ENCODE assay signal across 9 cellular contexts in the genomic region with DNA sequence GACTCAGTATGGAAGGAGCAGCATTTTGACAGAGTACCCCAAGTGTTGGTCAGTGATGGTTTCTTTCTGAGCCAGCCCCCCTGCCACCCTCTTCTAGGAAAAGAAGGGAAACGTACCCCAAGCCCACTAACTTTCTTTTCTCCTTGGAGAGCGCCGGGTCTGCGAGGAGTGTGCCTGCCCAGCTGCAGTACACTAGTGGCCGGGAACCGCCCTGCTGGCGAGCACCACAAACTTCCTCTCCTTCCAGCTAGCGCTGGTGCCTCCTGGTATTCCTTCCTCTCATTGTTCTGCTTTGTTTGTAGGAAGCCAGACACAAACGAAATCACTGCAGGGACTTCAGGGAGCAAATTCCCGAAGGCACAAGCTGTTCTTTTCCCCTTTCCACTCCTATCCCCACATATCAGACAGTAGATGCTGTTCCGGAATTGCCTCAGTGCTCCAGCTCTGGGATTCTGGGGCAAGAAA. TPM values are rescaled to one million over a fixed set of nuclear protein-coding genes. Genes with fewer than 3 reads are reported as not detected.
DNase-seq lines count a peak whose midpoint lies in the region; ATAC-seq, FAIRE-seq and TF ChIP-seq lines count a peak whose summit lies in the region.
"Had no signal": no experiment of that assay in that cellular context is flagged by ENCODE, and none has a peak within 500 bp of the region (broad histone marks: within the 10 kb centered on the region; RNA-seq: fewer than 3 reads in every experiment).

No MANE protein-coding gene starts in this region.

- no peak overlapping the region for H3K27ac ChIP-seq in BLaER1 treated with 17β-estradiol and CSF1 and Interleukin-3, amounts not matched to agents 10 nM and 100 nM
- H3K27ac ChIP-seq in KMS-11 (no peak overlapping the region), right lobe of liver (no peak overlapping the region), tibial nerve (peak overlapping the region in 2 of 4 donors; percentile 16 to 39), small intestine (ENCODE audit: low read depth in 1 of 2, low read length in 1 of 2) (peak overlapping the region in 1 of 2 donors; percentile 1)
- H3K27ac ChIP-seq: epithelial cell of prostate had no signal

- peak overlapping the region; percentile 94 to 100 (median 99) for H3K4me2 ChIP-seq in BLaER1 treated with 17β-estradiol and CSF1 and Interleukin-3, amounts not matched to agents 10 nM and 100 nM
- H3K4me2 ChIP-seq in KMS-11: no peak overlapping the region

- H3K4me3 ChIP-seq in BLaER1 treated with 17β-estradiol and CSF1 and Interleukin-3, amounts not matched to agents 10 nM and 100 nM: peak overlapping the region; percentile 67 to 79 (median 74)
- H3K4me3 ChIP-seq in KMS-11 (IDR thresholded peaks at IDR 0.05; ENCODE audit: insufficient read depth, low read depth, low read length) (no peak overlapping the region), right lobe of liver (peak overlapping the region; percentile 50 to 62 (median 54)), tibial nerve (peak overlapping the region; percentile 38 to 62 (median 50)), small intestine (ENCODE audit: low read depth in 1 of 2, low read length in 2 of 2) (no peak overlapping the region)

- H4K20me1 ChIP-seq in BLaER1 treated with 17β-estradiol and CSF1 and Interleukin-3, amounts not matched to agents 10 nM and 100 nM: peaks cover 0 to 17% (median 0%) of the 10 kb centered on the region in 11 experiments; a peak in 5 of 22 replicates
- no peaks in the 10 kb centered on the region for H4K20me1 ChIP-seq in KMS-11 (ENCODE audit: insufficient read depth)

- ATAC-seq in right lobe of liver: peak; percentile 53 to 57 (median 56)

- H3K36me3 ChIP-seq in BLaER1 treated with 17β-estradiol and CSF1 and Interleukin-3, amounts not matched to agents 10 nM and 100 nM: no peaks in the 10 kb centered on the region
- no peaks in the 10 kb centered on the region for H3K36me3 ChIP-seq in KMS-11 (ENCODE audit: insufficient read depth)
- no peaks in the 10 kb centered on the region for H3K36me3 ChIP-seq in right lobe of liver
- H3K36me3 ChIP-seq in tibial nerve: no peaks in the 10 kb centered on the region
- no peaks in the 10 kb centered on the region for H3K36me3 ChIP-seq in small intestine (ENCODE audit: control insufficient read depth in 2 of 2, insufficient read depth in 2 of 2, low read length in 2 of 2)

- H3K27me3 ChIP-seq in BLaER1 treated with 17β-estradiol and CSF1 and Interleukin-3, amounts not matched to agents 10 nM and 100 nM: peaks cover 33 to 52% (median 44%) of the 10 kb centered on the region in 11 experiments
- no peaks in the 10 kb centered on the region for H3K27me3 ChIP-seq in KMS-11 (ENCODE audit: insufficient read depth, low read depth)
- no peaks in the 10 kb centered on the region for H3K27me3 ChIP-seq in right lobe of liver
- H3K27me3 ChIP-seq in tibial nerve: peaks cover 0 to 24% of the 10 kb centered on the region in 2 donors
- peaks cover 7 to 12% of the 10 kb centered on the region in 2 donors for H3K27me3 ChIP-seq in small intestine (ENCODE audit: control insufficient read depth in 2 of 2, insufficient read depth in 2 of 2, low read length in 2 of 2)

- peaks cover 13 to 31% (median 23%) of the 10 kb centered on the region in 10 experiments; a peak in 19 of 20 replicates for H3K4me1 ChIP-seq in BLaER1 treated with 17β-estradiol and CSF1 and Interleukin-3, amounts not matched to agents 10 nM and 100 nM
- H3K4me1 ChIP-seq in KMS-11 (ENCODE audit: low read depth, poor library complexity, severe bottlenecking) (peaks cover 5% of the 10 kb centered on the region), right lobe of liver (peaks cover 0 to 11% (median 0%) of the 10 kb centered on the region in 4 donors), tibial nerve (peaks cover 0 to 31% (median 7%) of the 10 kb centered on the region in 4 donors), small intestine (ENCODE audit: control insufficient read depth in 2 of 2, insufficient read depth in 1 of 2, low read depth in 1 of 2, low read length in 1 of 2) (no peaks in the 10 kb centered on the region)

- TF ChIP-seq EP300 in tibial nerve (IDR thresholded peaks at IDR 0.05): no peak

- no peaks in the 10 kb centered on the region for H3K9me3 ChIP-seq in BLaER1 treated with 17β-estradiol and CSF1 and Interleukin-3, amounts not matched to agents 10 nM and 100 nM (replicated peaks in 1 of 11)
- no peaks in the 10 kb centered on the region for H3K9me3 ChIP-seq in right lobe of liver
- H3K9me3 ChIP-seq in tibial nerve: no peaks in the 10 kb centered on the region
- no peaks in the 10 kb centered on the region for H3K9me3 ChIP-seq in small intestine (ENCODE audit: control insufficient read depth, low read depth)

- FAIRE-seq in small intestine (lab: Jason Lieb, UNC): no peak

- no peaks in the 10 kb centered on the region for H3K79me2 ChIP-seq in KMS-11 (ENCODE audit: insufficient read depth, low read depth)

- peak overlapping the region in 3 of 11 experiments; percentile 30 to 70 (median 48); a peak in 3 of 22 replicates for H3K9ac ChIP-seq in BLaER1 treated with 17β-estradiol and CSF1 and Interleukin-3, amounts not matched to agents 10 nM and 100 nM
- no peak overlapping the region for H3K9ac ChIP-seq in KMS-11

- intact Hi-C loops in right lobe of liver (cut with DNase I): loop anchor here in 1 of 2 donors (10.0 kb wide), 1 partner anchor 569 kb away; no protein-coding TSS in a partner anchor

- H2AFZ ChIP-seq in KMS-11 (ENCODE audit: low read depth): peak overlapping the region; percentile 88; the same call in 1 of the 2 replicates

- 5% methylated on average over 10 of the region's 11 CpGs for WGBS in right lobe of liver (ENCODE audit: insufficient coverage, low coverage, low lambda C conversion rate, missing lambda C conversion rate)
- WGBS in tibial nerve, 2 donors: 4 to 9% methylated on average over 11 of the region's 11 CpGs
- WGBS in small intestine, 3 donors: 4 to 5% (median 4%) methylated on average over 11 of the region's 11 CpGs

- DNase-seq in cerebellar cortex (ENCODE audit: low spot score) (peak; percentile 4), right lobe of liver (peak in 2 of 3 donors; percentile 39 to 45), tibial nerve (ENCODE audit: low spot score in 2 of 2) (no peak), small intestine (no peak), superior temporal gyrus (ENCODE audit: extremely low spot score) (no peak)
- DNase-seq in effector CD8-positive, alpha-beta T cell (lab: John Stamatoyannopoulos, UW): no peak

- TF ChIP-seq POLR2A in right lobe of liver (IDR thresholded peaks at IDR 0.05) (no peak), tibial nerve (IDR thresholded peaks at IDR 0.05) (no peak)

- TF ChIP-seq CTCF in KMS-11 (conservative IDR thresholded peaks at IDR 0.05; ENCODE audit: low read depth, low read length) (no peak), right lobe of liver (IDR thresholded peaks at IDR 0.05) (peak in 1 of 4 donors; percentile 13), tibial nerve (IDR thresholded peaks at IDR 0.05) (peak in 1 of 5 experiments; percentile 16)

RNA-seq across cellular contexts. Expression of a gene that starts 1.8 kb away (rescaled TPM):
- under 1 TPM in 5 of 6 experiments, not detected in 1; 0.07 to 0.31 (median 0.14) TPM for total RNA-seq in right lobe of liver
- 10 to 100 TPM in 1 of 4 donors, 1 to 10 TPM in 3; 2.8 to 12.2 (median 5.4) TPM for total RNA-seq in tibial nerve
- polyA plus RNA-seq in small intestine: 1 to 10 TPM in 1 of 3 donors, not detected in 2; 1.2 TPM

Comparison
In these comparisons a context has a peak if more than half of its experiments do, and no peak if none do; other contexts are left out.
1. H3K4me3 ChIP-seq: peak in BLaER1 treated with 17β-estradiol and CSF1 and Interleukin-3, amounts not matched to agents 10 nM and 100 nM (10 of 10), right lobe of liver (3 of 3) and tibial nerve (4 of 4); none in KMS-11 (single experiment) and small intestine (0 of 2).
2. DNase-seq: peak in cerebellar cortex (single experiment) and right lobe of liver (2 of 3); none in tibial nerve (0 of 2), small intestine (single experiment), effector CD8-positive, alpha-beta T cell (single experiment) and superior temporal gyrus (single experiment).